In genomic region chr12:71756054-71756675, GRCh38 we compare ENCODE assay signal across 8 cellular contexts. TPM values are rescaled to one million over a fixed set of nuclear protein-coding genes. Genes with fewer than 3 reads are reported as not detected.
A peak's percentile ranks its signal among the peaks of the same experiment; 100 is the strongest.
DNase-seq lines count a peak whose midpoint lies in the region; ATAC-seq and TF ChIP-seq lines count a peak whose summit lies in the region.

No MANE protein-coding gene starts in this region.

- H3K27ac ChIP-seq in CD4-positive, CD25-positive, alpha-beta regulatory T cell (ENCODE audit: insufficient read depth, low read length, poor library complexity, severe bottlenecking): peak overlapping the region; percentile 93
- H3K27ac ChIP-seq in PC-9: peak overlapping the region; percentile 62
- H3K27ac ChIP-seq in neural progenitor cell: no peak overlapping the region

- H3K4me3 ChIP-seq in CD4-positive, CD25-positive, alpha-beta regulatory T cell (ENCODE audit: low read depth, low read length): peak overlapping the region; percentile 98
- H3K4me3 ChIP-seq in PC-9 (peak overlapping the region; percentile 69), neural progenitor cell (peak overlapping the region; percentile 85)

- H3K4me2 ChIP-seq in PC-9 (peak overlapping the region; percentile 91), neural progenitor cell (peak overlapping the region; percentile 80)

- H3K27me3 ChIP-seq in CD4-positive, CD25-positive, alpha-beta regulatory T cell (ENCODE audit: control insufficient read depth, insufficient read depth, low read length): peaks cover 8% of the 10 kb centered on the region
- H3K27me3 ChIP-seq in PC-9 (ENCODE audit: insufficient read depth, low read depth): no peaks in the 10 kb centered on the region
- no peaks in the 10 kb centered on the region for H3K27me3 ChIP-seq in neural progenitor cell

- intact Hi-C loops in PC-9 (cut with micrococcal nuclease; ENCODE audit: unreplicated experiment): no loop called here

- peak overlapping the region; percentile 90 for H3K9ac ChIP-seq in neural progenitor cell

- H3K9me3 Mint-ChIP-seq in CD4-positive, CD25-positive, alpha-beta regulatory T cell: peaks cover 0 to 26% (median 12%) of the 10 kb centered on the region in 7 donors
- H3K9me3 Mint-ChIP-seq in neural progenitor cell: peaks cover 45% of the 10 kb centered on the region

- no peaks in the 10 kb centered on the region for H4K20me1 ChIP-seq in PC-9 (ENCODE audit: insufficient read depth)
- peaks cover 20% of the 10 kb centered on the region for H4K20me1 ChIP-seq in neural progenitor cell (ENCODE audit: low read depth)

- peaks cover 30 to 58% (median 39%) of the 10 kb centered on the region in 4 donors for H3K4me1 Mint-ChIP-seq in CD4-positive, CD25-positive, alpha-beta regulatory T cell
- peaks cover 15% of the 10 kb centered on the region for H3K4me1 Mint-ChIP-seq in neural progenitor cell

- H3K9me2 ChIP-seq in PC-9 (ENCODE audit: insufficient read depth): no peaks in the 10 kb centered on the region

- peaks cover 35% of the 10 kb centered on the region for H3K4me1 ChIP-seq in CD4-positive, CD25-positive, alpha-beta regulatory T cell (ENCODE audit: control insufficient read depth, insufficient read depth, low read length, poor library complexity, severe bottlenecking)
- peaks cover 16% of the 10 kb centered on the region for H3K4me1 ChIP-seq in PC-9 (replicated peaks; ENCODE audit: insufficient read depth)
- no peaks in the 10 kb centered on the region for H3K4me1 ChIP-seq in neural progenitor cell

- no peak for DNase-seq in CD4-positive, CD25-positive, alpha-beta regulatory T cell
- DNase-seq in PC-9 (no peak), neural progenitor cell (ENCODE audit: low spot score) (no peak), NCI-H1694 treated with DMSO at 0.1 percent for 48 hours (lab: John Stamatoyannopoulos, UW) (no peak)
- DNase-seq in activated CD8-positive, alpha-beta memory T cell treated with anti-CD3 and anti-CD28 coated beads for 24 hours: no peak

- H3K79me2 ChIP-seq in PC-9 (ENCODE audit: low read depth): peaks cover 61% of the 10 kb centered on the region
- H3K79me2 ChIP-seq in neural progenitor cell (ENCODE audit: low read depth): peaks cover 62% of the 10 kb centered on the region

- H3K36me3 Mint-ChIP-seq in CD4-positive, CD25-positive, alpha-beta regulatory T cell: peaks cover 40% of the 10 kb centered on the region
- peaks cover 46% of the 10 kb centered on the region for H3K36me3 Mint-ChIP-seq in neural progenitor cell

- TSS peak; percentile 53 for BruUV-seq in PC-9 (replicated peaks; lab: Mats Ljungman, UMichigan)

- H3F3A ChIP-seq in PC-9 (ENCODE audit: insufficient read depth, low read depth) (no peaks in the 10 kb centered on the region; the same call in none of the 2 replicates), neural progenitor cell (ENCODE audit: low read depth) (no peaks in the 10 kb centered on the region)

- POLR2A ChIA-PET in PC-9 (lab: Charles Lee; ENCODE audit: unreplicated experiment): interaction anchor here (0.6 kb wide), 1 partner anchor 40 kb away, joined by 7 read pairs; no protein-coding TSS in a partner anchor

- TF ChIP-seq CTCF in PC-9 (conservative IDR thresholded peaks at IDR 0.05) (no peak), neural progenitor cell (IDR thresholded peaks at IDR 0.05) (no peak)

- H3K27me3 Mint-ChIP-seq in CD4-positive, CD25-positive, alpha-beta regulatory T cell: peaks cover 8% of the 10 kb centered on the region
- no peaks in the 10 kb centered on the region for H3K27me3 Mint-ChIP-seq in neural progenitor cell (ENCODE audit: insufficient read depth, low read depth)

- H3K36me3 ChIP-seq in CD4-positive, CD25-positive, alpha-beta regulatory T cell (ENCODE audit: control insufficient read depth, insufficient read depth, low read length): peaks cover 33% of the 10 kb centered on the region
- H3K36me3 ChIP-seq in PC-9 (ENCODE audit: low read depth) (peaks cover 41% of the 10 kb centered on the region), neural progenitor cell (peaks cover 4% of the 10 kb centered on the region)

- H2AFZ ChIP-seq in PC-9 (peak overlapping the region; percentile 86), neural progenitor cell (replicated peaks) (no peak overlapping the region)

- peaks cover 28 to 34% of the 10 kb centered on the region in 2 experiments for H3K9me3 ChIP-seq in CD4-positive, CD25-positive, alpha-beta regulatory T cell (ENCODE audit: control insufficient read depth in 2 of 2, low read length in 2 of 2)
- H3K9me3 ChIP-seq in PC-9 (ENCODE audit: insufficient read depth, low read depth) (peaks cover 29% of the 10 kb centered on the region), neural progenitor cell (ENCODE audit: low read depth) (no peaks in the 10 kb centered on the region)

- H3K4me3 Mint-ChIP-seq in CD4-positive, CD25-positive, alpha-beta regulatory T cell: peak overlapping the region; percentile 90 to 95 (median 94)
- H3K4me3 Mint-ChIP-seq in neural progenitor cell: peak overlapping the region; percentile 94

- ATAC-seq in CD4-positive, CD25-positive, alpha-beta regulatory T cell (ENCODE audit: low read depth in 2 of 2): no peak
- ATAC-seq in esophagus mucosa: peak; percentile 9
- no peak for ATAC-seq in GM18520 (IDR thresholded peaks at IDR 0.05; ENCODE audit: unreplicated experiment)
- ATAC-seq in GM18909 (IDR thresholded peaks at IDR 0.05; ENCODE audit: poor library complexity, unreplicated experiment): no peak

- peak overlapping the region; percentile 86 to 97 (median 95) for H3K27ac Mint-ChIP-seq in CD4-positive, CD25-positive, alpha-beta regulatory T cell
- H3K27ac Mint-ChIP-seq in neural progenitor cell: no peak overlapping the region

- CTCF ChIA-PET in PC-9 (lab: Charles Lee): no interaction called here

RNA-seq across cellular contexts. Expression of gene RAB21, which starts 1.5 kb away (rescaled TPM):
- 76.2 TPM for total RNA-seq in CD4-positive, CD25-positive, alpha-beta regulatory T cell
- polyA plus RNA-seq in CD4-positive, CD25-positive, alpha-beta regulatory T cell: 10 to 100 TPM; 29.9 to 43.5 (median 35.8) TPM
- total RNA-seq in PC-9 (2021) (37.6 and 47.2 TPM in 2 replicates), esophagus mucosa (60.7 TPM), neural progenitor cell (ENCODE audit: low replicate concordance) (19.4 and 31.4 TPM in 2 replicates)
